In genomic region chr17:38512473-38513058, GRCh38 we compare ENCODE assay signal across 14 cellular contexts.
A peak's percentile ranks its signal among the peaks of the same experiment; 100 is the strongest.
DNase-seq lines count a peak whose midpoint lies in the region; ATAC-seq lines count a peak whose summit lies in the region.
"Had no signal": no experiment of that assay in that cellular context is flagged by ENCODE, and none has a peak within 500 bp of the region (broad histone marks: within the 10 kb centered on the region; RNA-seq: fewer than 3 reads in every experiment).

No MANE protein-coding gene starts in this region.

- DNase-seq in activated effector memory CD4-positive, alpha-beta T cell treated with anti-CD3 and anti-CD28 coated beads, Interleukin-2, amount 50 U/mL, for 16 hours, result peak; percentile 41
- no peak for DNase-seq in activated effector memory CD4-positive, alpha-beta T cell treated with Interleukin-2 at 50 U/mL for 16 hours
- DNase-seq in NCI-H524 (lab: John Stamatoyannopoulos, UW) (peak; percentile 23 to 67), islet precursor cell (peak; percentile 57), DMS153 treated with DMSO at 0.1 percent for 48 hours (lab: John Stamatoyannopoulos, UW; ENCODE audit: unreplicated experiment) (no peak)
- DNase-seq: COR-L47, DMS79 treated with DMSO at 0.1 percent for 48 hours, MM.1S, NCI-H1105, NCI-H2029, NCI-H526 treated with DMSO at 0.1 percent for 48 hours, PC-3 had no signal

- no peak for ATAC-seq in GM21423 (IDR thresholded peaks at IDR 0.05; ENCODE audit: unreplicated experiment)
- ATAC-seq in HG02885 (IDR thresholded peaks at IDR 0.05; ENCODE audit: poor library complexity, unreplicated experiment), result no peak
- ATAC-seq: PC-3 had no signal

Comparison
In these comparisons a context has a peak if more than half of its experiments do, and no peak if none do; other contexts are left out.
1. DNase-seq: peak in activated effector memory CD4-positive, alpha-beta T cell treated with anti-CD3 and anti-CD28 coated beads, Interleukin-2, amount 50 U/mL, for 16 hours (single experiment), NCI-H524 (2 of 2) and islet precursor cell (single experiment); none in activated effector memory CD4-positive, alpha-beta T cell treated with Interleukin-2 at 50 U/mL for 16 hours (single experiment) and DMS153 treated with DMSO at 0.1 percent for 48 hours (single experiment).